ENCODE assay signal across 15 cellular contexts in the genomic region with DNA sequence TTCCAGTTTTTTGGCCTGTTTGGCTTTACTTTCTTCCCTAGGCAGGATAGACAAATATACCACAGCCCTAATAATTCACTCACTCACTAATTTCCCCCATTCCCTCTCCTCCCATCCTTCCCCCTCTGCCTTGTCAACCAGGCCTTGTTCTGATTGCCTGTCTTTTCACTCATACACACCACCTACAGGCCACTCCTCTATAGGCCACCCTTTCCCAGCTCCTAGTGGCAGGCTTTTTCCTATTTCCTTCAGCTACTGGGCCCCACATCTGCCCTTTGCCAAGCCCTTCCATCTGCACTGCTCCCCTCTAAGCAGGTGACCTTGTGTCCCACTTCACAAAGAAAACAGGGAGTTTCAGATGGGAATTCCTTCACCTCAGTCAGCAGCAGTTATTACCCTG. TPM values are rescaled to one million over a fixed set of nuclear protein-coding genes. Genes with fewer than 3 reads are reported as not detected.
DNase-seq lines count a peak whose midpoint lies in the region; ATAC-seq, FAIRE-seq and TF ChIP-seq lines count a peak whose summit lies in the region.
"Had no signal": no experiment of that assay in that cellular context is flagged by ENCODE, and none has a peak within 500 bp of the region (broad histone marks: within the 10 kb centered on the region; RNA-seq: fewer than 3 reads in every experiment).

No MANE protein-coding gene starts in this region.

- H3K27me3 ChIP-seq in GM23338 (ENCODE audit: insufficient read depth): no peaks in the 10 kb centered on the region
- H3K27me3 ChIP-seq in hepatocyte: peaks cover 6% of the 10 kb centered on the region
- no peaks in the 10 kb centered on the region for H3K27me3 ChIP-seq in pancreas

- H3K27ac ChIP-seq in GM23338 (ENCODE audit: low read depth) (no peak overlapping the region), hepatocyte (no peak overlapping the region), pancreas (no peak overlapping the region)

- H3K36me3 ChIP-seq in GM23338 (ENCODE audit: insufficient read depth) (no peaks in the 10 kb centered on the region), hepatocyte (replicated peaks; ENCODE audit: insufficient read depth, low read depth) (no peaks in the 10 kb centered on the region), pancreas (no peaks in the 10 kb centered on the region)

- no peaks in the 10 kb centered on the region for H3K4me1 ChIP-seq in GM23338 (ENCODE audit: insufficient read depth)
- no peaks in the 10 kb centered on the region for H3K4me1 ChIP-seq in hepatocyte (ENCODE audit: insufficient read depth)
- H3K4me1 ChIP-seq in pancreas: no peaks in the 10 kb centered on the region

- peaks cover 2% of the 10 kb centered on the region for H3K27me3 Mint-ChIP-seq in GM23338 (ENCODE audit: insufficient read depth, low read depth, poor library complexity)
- H3K27me3 Mint-ChIP-seq in activated T-helper 2 cell treated with anti-CD3 and anti-CD28 coated beads, Interferon-gamma antibody, Interleukin-2, Interleukin-4, amounts not matched to agents 10 μg/mL and 5 μg/mL and 100 μg/mL, durations not matched to agents 14 hours and 24 hours and 36 hours (ENCODE audit: low read depth): peaks cover 8% of the 10 kb centered on the region

- intact Hi-C loops in activated T-helper 2 cell treated with anti-CD3 and anti-CD28 coated beads, Interferon-gamma antibody, Interleukin-2, Interleukin-4, amounts not matched to agents 10 μg/mL and 5 μg/mL and 100 μg/mL, durations not matched to agents 14 hours and 24 hours and 36 hours (cut with micrococcal nuclease): no loop called here
- intact Hi-C loops in pancreas (cut with DNase I): no loop called here

- H3K4me1 Mint-ChIP-seq in GM23338: no peaks in the 10 kb centered on the region
- H3K4me1 Mint-ChIP-seq in activated T-helper 2 cell treated with anti-CD3 and anti-CD28 coated beads, Interferon-gamma antibody, Interleukin-2, Interleukin-4, amounts not matched to agents 10 μg/mL and 5 μg/mL and 100 μg/mL, durations not matched to agents 14 hours and 24 hours and 36 hours (ENCODE audit: low read depth): no peaks in the 10 kb centered on the region
- H3K4me1 Mint-ChIP-seq: naive B cell had no signal

- H3K4me3 ChIP-seq in GM23338 (no peak overlapping the region), hepatocyte (no peak overlapping the region), pancreas (no peak overlapping the region)

- H3K9me2 ChIP-seq in GM23338 (ENCODE audit: insufficient read depth): no peaks in the 10 kb centered on the region
- H3K9me2 ChIP-seq in hepatocyte (replicated peaks; ENCODE audit: insufficient read depth): no peaks in the 10 kb centered on the region

- FAIRE-seq in pancreas (lab: Jason Lieb, UNC): no peak
- FAIRE-seq: colon, GM19239 had no signal

- no peaks in the 10 kb centered on the region for H3F3A ChIP-seq in GM23338 (replicated peaks; ENCODE audit: low read depth)

- peak; percentile 11 for DNase-seq in Ammon's horn (ENCODE audit: low spot score)
- peak; percentile 84 for DNase-seq in GM23338 (ENCODE audit: low spot score)
- peak; percentile 17 for DNase-seq in SW480 (ENCODE audit: low spot score)
- DNase-seq in hepatocyte (ENCODE audit: low spot score): peak; percentile 22
- DNase-seq in cerebellar nuclear complex (lab: John Stamatoyannopoulos, UW): no peak
- no peak for DNase-seq in activated T-helper 2 cell treated with anti-CD3 and anti-CD28 coated beads, Interferon-gamma antibody, Interleukin-2, Interleukin-4, amounts not matched to agents 10 μg/mL and 5 μg/mL and 100 μg/mL, durations not matched to agents 14 hours and 24 hours and 36 hours (ENCODE audit: low spot score)
- no peak for DNase-seq in pancreas
- DNase-seq: activated T-cell treated with anti-CD3 and anti-CD28 coated beads, Interleukin-2, amount 50 U/mL, for 24 hours; hippocampal formation; naive B cell; stimulated activated CD4-positive, alpha-beta T cell treated with anti-CD3 and anti-CD28 coated beads, Interleukin-15, amount 100 ng/mL, for 24 hours; stimulated activated naive CD4-positive, alpha-beta T cell treated with Interleukin-2 at 50 U/mL for 16 hours had no signal

- H3K4me3 Mint-ChIP-seq in GM23338: no peak overlapping the region
- no peak overlapping the region for H3K4me3 Mint-ChIP-seq in activated T-helper 2 cell treated with anti-CD3 and anti-CD28 coated beads, Interferon-gamma antibody, Interleukin-2, Interleukin-4, amounts not matched to agents 10 μg/mL and 5 μg/mL and 100 μg/mL, durations not matched to agents 14 hours and 24 hours and 36 hours (ENCODE audit: low read depth)
- H3K4me3 Mint-ChIP-seq: activated T-cell treated with anti-CD3 and anti-CD28 coated beads, Interleukin-2, amount 50 U/mL, for 24 hours had no signal

- H3K79me2 ChIP-seq in GM23338 (replicated peaks; ENCODE audit: insufficient read depth): no peaks in the 10 kb centered on the region
- H3K79me2 ChIP-seq in hepatocyte: no peaks in the 10 kb centered on the region

- no peak overlapping the region for H3K27ac Mint-ChIP-seq in GM23338
- no peak overlapping the region for H3K27ac Mint-ChIP-seq in activated T-helper 2 cell treated with anti-CD3 and anti-CD28 coated beads, Interferon-gamma antibody, Interleukin-2, Interleukin-4, amounts not matched to agents 10 μg/mL and 5 μg/mL and 100 μg/mL, durations not matched to agents 14 hours and 24 hours and 36 hours
- H3K27ac Mint-ChIP-seq: activated T-cell treated with anti-CD3 and anti-CD28 coated beads, Interleukin-2, amount 50 U/mL, for 24 hours; naive B cell had no signal

- no peaks in the 10 kb centered on the region for H4K20me1 ChIP-seq in GM23338 (replicated peaks; ENCODE audit: insufficient read depth)
- H4K20me1 ChIP-seq in hepatocyte (ENCODE audit: insufficient read depth, poor library complexity, severe bottlenecking): no peaks in the 10 kb centered on the region

- H3K36me3 Mint-ChIP-seq in GM23338 (ENCODE audit: low read depth): no peaks in the 10 kb centered on the region
- no peaks in the 10 kb centered on the region for H3K36me3 Mint-ChIP-seq in activated T-helper 2 cell treated with anti-CD3 and anti-CD28 coated beads, Interferon-gamma antibody, Interleukin-2, Interleukin-4, amounts not matched to agents 10 μg/mL and 5 μg/mL and 100 μg/mL, durations not matched to agents 14 hours and 24 hours and 36 hours (ENCODE audit: low read depth)
- H3K36me3 Mint-ChIP-seq: naive B cell had no signal

- 0 out of 3 replicates have a peak, but pooled peaks cover 2% of the 10 kb centered on the region for H3K9me3 Mint-ChIP-seq in GM23338
- no peaks in the 10 kb centered on the region for H3K9me3 Mint-ChIP-seq in activated T-helper 2 cell treated with anti-CD3 and anti-CD28 coated beads, Interferon-gamma antibody, Interleukin-2, Interleukin-4, amounts not matched to agents 10 μg/mL and 5 μg/mL and 100 μg/mL, durations not matched to agents 14 hours and 24 hours and 36 hours
- H3K9me3 Mint-ChIP-seq: activated T-cell treated with anti-CD3 and anti-CD28 coated beads, Interleukin-2, amount 50 U/mL, for 24 hours had no signal

- H3K9me3 ChIP-seq in hepatocyte (ENCODE audit: low read depth): no peaks in the 10 kb centered on the region
- no peaks in the 10 kb centered on the region for H3K9me3 ChIP-seq in pancreas

- H3K4me2 ChIP-seq in GM23338 (no peak overlapping the region), hepatocyte (no peak overlapping the region)

- H2AFZ ChIP-seq in GM23338 (no peak overlapping the region), hepatocyte (no peak overlapping the region)

- TF ChIP-seq CTCF in GM23338 (conservative IDR thresholded peaks at IDR 0.05; ENCODE audit: low read depth in 2 of 2) (peak; percentile 64 to 68), hepatocyte (IDR thresholded peaks at IDR 0.05; ENCODE audit: poor library complexity) (peak; percentile 17), pancreas (IDR thresholded peaks at IDR 0.05) (no peak)

- ATAC-seq in GM23338: peak; percentile 100
- ATAC-seq in HG03457 (IDR thresholded peaks at IDR 0.05; ENCODE audit: unreplicated experiment): no peak
- ATAC-seq in pancreas: no peak

TF ChIP-seq in GM23338, 12 proteins besides CTCF, POLR2A, EP300 and RAD21 (continues in another document):
- no peak for TF ChIP-seq ZNF331 (CRISPR knock-in tag; IDR thresholded peaks at IDR 0.05; ENCODE audit: low read depth)
- TF ChIP-seq POLR2AphosphoS5 (IDR thresholded peaks at IDR 0.05; ENCODE audit: low read depth): no peak
- TF ChIP-seq STAT1 (IDR thresholded peaks at IDR 0.05; ENCODE audit: unreplicated experiment): no peak
- TF ChIP-seq EZH2phosphoT487 (IDR thresholded peaks at IDR 0.05; ENCODE audit: unreplicated experiment): no peak

RNA-seq across cellular contexts. Expression of a gene that starts 59.8 kb away (rescaled TPM):
- total RNA-seq in GM23338 (2014; rRNA removed; shearing (Covaris generic)): 9.4 and 9.5 TPM in 2 replicates
- polyA plus RNA-seq in GM23338 (2016; fragmentation: Nextera tagmentation; extraction: Ambion mirVana) (33.7 and 34.6 TPM in 2 replicates), hepatocyte (83.5 and 90.2 TPM in 2 replicates), pancreas (10 to 100 TPM; 12.3 to 14.3 TPM)
- total RNA-seq in hepatocyte (23.6 and 26.4 TPM in 2 replicates), pancreas (10 to 100 TPM in 1 of 6 donors, 1 to 10 TPM in 5; 2.4 to 12.4 (median 4.7) TPM)
- 4.0 and 4.4 TPM in 2 replicates for total RNA-seq in activated T-helper 2 cell treated with anti-CD3 and anti-CD28 coated beads, Interferon-gamma antibody, Interleukin-2, Interleukin-4, amounts not matched to agents 10 μg/mL and 5 μg/mL and 100 μg/mL, durations not matched to agents 14 hours and 24 hours and 36 hours

Comparison
In these comparisons a context has a peak if more than half of its experiments do, and no peak if none do; other contexts are left out.
1. DNase-seq: peak in Ammon's horn (single experiment), GM23338 (single experiment), SW480 (single experiment) and hepatocyte (single experiment); none in cerebellar nuclear complex (0 of 2), activated T-helper 2 cell treated with anti-CD3 and anti-CD28 coated beads, Interferon-gamma antibody, Interleukin-2, Interleukin-4, amounts not matched to agents 10 μg/mL and 5 μg/mL and 100 μg/mL, durations not matched to agents 14 hours and 24 hours and 36 hours (single experiment) and pancreas (0 of 6).
2. CTCF ChIP-seq: peak in GM23338 (2 of 2) and hepatocyte (single experiment); none in pancreas (0 of 4).